1 cellular context compared by ENCODE assay signal in the genomic region with DNA sequence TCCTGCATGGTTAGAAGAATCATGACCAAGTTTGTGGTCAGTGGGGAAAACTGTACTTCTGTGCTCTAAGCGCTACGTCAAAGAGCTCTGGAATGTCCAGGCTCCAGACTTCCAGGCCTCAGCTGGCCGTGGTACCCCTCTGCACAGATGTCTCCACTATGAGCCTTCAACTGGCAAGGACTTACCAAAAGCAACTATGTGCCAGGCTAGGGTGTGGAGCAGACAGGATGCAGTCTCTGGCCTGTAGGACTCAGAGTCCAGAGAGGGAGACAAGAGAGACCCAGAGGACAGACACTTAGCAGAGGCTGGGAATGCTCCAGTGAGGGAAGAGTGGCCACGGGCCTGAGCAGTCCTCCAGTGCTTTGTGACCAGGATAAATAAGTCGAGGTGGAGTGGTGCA.
TF ChIP-seq lines count a peak whose summit lies in the region.

No MANE protein-coding gene starts in this region.

TF ChIP-seq in IMR-90, 13 proteins besides CTCF, POLR2A, EP300 and RAD21:
- TF ChIP-seq CHD1 (IDR thresholded peaks at IDR 0.05; ENCODE audit: low read depth, low read length) (no peak), RCOR1 (IDR thresholded peaks at IDR 0.05; ENCODE audit: insufficient replicate concordance, low read length) (no peak), NFE2L2 (IDR thresholded peaks at IDR 0.05; ENCODE audit: low read depth, low read length) (no peak), MAZ (IDR thresholded peaks at IDR 0.05; ENCODE audit: borderline replicate concordance, low read depth, low read length) (no peak), FOS (IDR thresholded peaks at IDR 0.05; ENCODE audit: low read depth, low read length) (no peak), CEBPB (IDR thresholded peaks at IDR 0.05; ENCODE audit: low read depth, low read length) (no peak), MXI1 (IDR thresholded peaks at IDR 0.05; ENCODE audit: borderline replicate concordance, low read depth, low read length) (no peak), RFX5 (IDR thresholded peaks at IDR 0.05; ENCODE audit: low read depth, low read length) (no peak), MAFK (IDR thresholded peaks at IDR 0.05; ENCODE audit: low read depth, low read length) (no peak), SMC3 (IDR thresholded peaks at IDR 0.05; ENCODE audit: low read depth, low read length) (no peak)
- TF ChIP-seq, protein P1, sequence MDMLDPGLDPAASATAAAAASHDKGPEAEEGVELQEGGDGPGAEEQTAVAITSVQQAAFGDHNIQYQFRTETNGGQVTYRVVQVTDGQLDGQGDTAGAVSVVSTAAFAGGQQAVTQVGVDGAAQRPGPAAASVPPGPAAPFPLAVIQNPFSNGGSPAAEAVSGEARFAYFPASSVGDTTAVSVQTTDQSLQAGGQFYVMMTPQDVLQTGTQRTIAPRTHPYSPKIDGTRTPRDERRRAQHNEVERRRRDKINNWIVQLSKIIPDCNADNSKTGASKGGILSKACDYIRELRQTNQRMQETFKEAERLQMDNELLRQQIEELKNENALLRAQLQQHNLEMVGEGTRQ (IDR thresholded peaks at IDR 0.05; ENCODE audit: low read depth, low read length), result no peak
- TF ChIP-seq, protein P2, sequence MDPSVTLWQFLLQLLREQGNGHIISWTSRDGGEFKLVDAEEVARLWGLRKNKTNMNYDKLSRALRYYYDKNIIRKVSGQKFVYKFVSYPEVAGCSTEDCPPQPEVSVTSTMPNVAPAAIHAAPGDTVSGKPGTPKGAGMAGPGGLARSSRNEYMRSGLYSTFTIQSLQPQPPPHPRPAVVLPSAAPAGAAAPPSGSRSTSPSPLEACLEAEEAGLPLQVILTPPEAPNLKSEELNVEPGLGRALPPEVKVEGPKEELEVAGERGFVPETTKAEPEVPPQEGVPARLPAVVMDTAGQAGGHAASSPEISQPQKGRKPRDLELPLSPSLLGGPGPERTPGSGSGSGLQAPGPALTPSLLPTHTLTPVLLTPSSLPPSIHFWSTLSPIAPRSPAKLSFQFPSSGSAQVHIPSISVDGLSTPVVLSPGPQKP (IDR thresholded peaks at IDR 0.05; ENCODE audit: borderline replicate concordance, low read depth, low read length), result no peak
